11 cellular contexts compared by ENCODE assay signal in genomic region chr16:979859-980594, GRCh38. TPM values are rescaled to one million over a fixed set of nuclear protein-coding genes. Genes with fewer than 3 reads are reported as not detected.
A peak's percentile ranks its signal among the peaks of the same experiment; 100 is the strongest.
DNase-seq lines count a peak whose midpoint lies in the region; ATAC-seq, FAIRE-seq and TF ChIP-seq lines count a peak whose summit lies in the region.
"Had no signal": no experiment of that assay in that cellular context is flagged by ENCODE, and none has a peak within 500 bp of the region (broad histone marks: within the 10 kb centered on the region; RNA-seq: fewer than 3 reads in every experiment).

No MANE protein-coding gene starts in this region.

- ATAC-seq in HCT116 = no peak
- no peak for ATAC-seq in K562
- ATAC-seq in lower lobe of right lung = no peak
- no peak for ATAC-seq in GM18868 (IDR thresholded peaks at IDR 0.05; ENCODE audit: unreplicated experiment)

- TF ChIP-seq EP300 in K562 (IDR thresholded peaks at IDR 0.05; ENCODE audit: low read length) = no peak
- no peak for TF ChIP-seq EP300 in stomach (IDR thresholded peaks at IDR 0.05)

- TF ChIP-seq POLR2A in HCT116 (IDR thresholded peaks at IDR 0.05; ENCODE audit: borderline replicate concordance, extremely low read depth, insufficient read depth, insufficient read length) = no peak
- no peak for TF ChIP-seq POLR2A in K562 (conservative IDR thresholded peaks at IDR 0.05)
- TF ChIP-seq POLR2A in stomach (IDR thresholded peaks at IDR 0.05) = no peak

- H3K27ac ChIP-seq in HCT116 (ENCODE audit: low read depth, low read length) (no peak overlapping the region; the same call in 1 of the 2 replicates), K562 (ENCODE audit: extremely low read depth, low read depth, low read length) (no peak overlapping the region), lower lobe of right lung (no peak overlapping the region), stomach (peak overlapping the region in 1 of 5 donors; percentile 29)

- intact Hi-C loops in HCT116 (cut with micrococcal nuclease) (no loop called here), K562 (cut with micrococcal nuclease) (no loop called here), lower lobe of right lung (cut with DNase I) (no loop called here), stomach (cut with DNase I; ENCODE audit: low total_unique reads) (no loop called here)

- H4K20me1 ChIP-seq in HCT116 (ENCODE audit: insufficient read depth) = no peaks in the 10 kb centered on the region
- peaks cover 19% of the 10 kb centered on the region for H4K20me1 ChIP-seq in K562 (replicated peaks; ENCODE audit: control insufficient read depth, insufficient read depth, low read length)

- CTCF ChIA-PET in HCT116 (lab: Charles Lee) (no interaction called here), K562 (lab: Yijun Ruan, JAX; ENCODE audit: low intra/inter-chr PET ratio) (no interaction called here)

- H3K9ac ChIP-seq in HCT116 (ENCODE audit: low read length) (no peak overlapping the region), K562 (ENCODE audit: insufficient read depth in 1 of 2, low read depth in 2 of 2, low read length in 2 of 2) (no peak overlapping the region; a peak in 1 of 4 replicates)

- 26% methylated on average over 45 of the region's 63 CpGs for WGBS in K562 (ENCODE audit: insufficient coverage, low coverage, missing lambda C conversion rate)
- 34 to 69% (median 39%) methylated on average over 28 to 63 of the region's 63 CpGs for WGBS in stomach, 5 donors

- H3K36me3 ChIP-seq in HCT116 (ENCODE audit: control insufficient read depth in 1 of 2, insufficient read depth in 2 of 2, low read length in 2 of 2) (no peaks in the 10 kb centered on the region), K562 (ENCODE audit: control insufficient read depth, insufficient read depth, low read length) (no peaks in the 10 kb centered on the region), lower lobe of right lung (no peaks in the 10 kb centered on the region), stomach (no peaks in the 10 kb centered on the region)
- H3K36me3 ChIP-seq: gastroesophageal sphincter had no signal

- no TSS peak for BruUV-seq in HCT116 (replicated peaks; lab: Mats Ljungman, UMichigan)
- BruUV-seq in K562 (replicated peaks; lab: Mats Ljungman, UMichigan) = no TSS peak

- in situ Hi-C loops in K562 (cut with MboI) = no loop called here

- H3K9me2 ChIP-seq in HCT116 (ENCODE audit: insufficient read depth) = no peaks in the 10 kb centered on the region

- H3K79me2 ChIP-seq in HCT116 (ENCODE audit: insufficient read depth, low read length) (no peaks in the 10 kb centered on the region), K562 (ENCODE audit: control insufficient read depth, insufficient read depth, low read length) (no peaks in the 10 kb centered on the region)

- TF ChIP-seq CTCF in HCT116 (IDR thresholded peaks at IDR 0.05 in 2 of 3, conservative IDR thresholded peaks at IDR 0.05 in 1 of 3; ENCODE audit: borderline replicate concordance in 1 of 3, insufficient read depth in 1 of 3, low read depth in 2 of 3, low read length in 2 of 3) = no peak
- no peak for TF ChIP-seq CTCF in K562 (IDR thresholded peaks at IDR 0.05 in 2 of 3, conservative IDR thresholded peaks at IDR 0.05 in 1 of 3; ENCODE audit: insufficient read depth in 2 of 3, low read depth in 1 of 3, low read length in 3 of 3)
- TF ChIP-seq CTCF in lower lobe of right lung (IDR thresholded peaks at IDR 0.05) = no peak
- TF ChIP-seq CTCF in stomach (IDR thresholded peaks at IDR 0.05) = no peak
- no peak for TF ChIP-seq CTCF in GM20000 (IDR thresholded peaks at IDR 0.05; ENCODE audit: extremely low read depth, missing control alignments)

- H2AFZ ChIP-seq in HCT116 (ENCODE audit: low read depth, low read length, poor library complexity, severe bottlenecking) (no peak overlapping the region), K562 (ENCODE audit: low read depth, low read length) (no peak overlapping the region)

- no peak for FAIRE-seq in K562 (lab: Jason Lieb, UNC)

- no peaks in the 10 kb centered on the region for H3K27me3 ChIP-seq in HCT116 (ENCODE audit: insufficient read depth, low read length)
- H3K27me3 ChIP-seq in K562 (ENCODE audit: control insufficient read depth in 2 of 2, insufficient read depth in 2 of 2, low read length in 2 of 2) = peaks cover 22 to 81% of the 10 kb centered on the region in 2 experiments; a peak in 4 of 5 replicates
- peaks cover 51% of the 10 kb centered on the region for H3K27me3 ChIP-seq in lower lobe of right lung (ENCODE audit: low read depth)
- H3K27me3 ChIP-seq in stomach = peaks cover 8 to 76% (median 42%) of the 10 kb centered on the region in 3 donors

- no peak for DNase-seq in HCT116 (ENCODE audit: low read depth, low spot score)
- no peak for DNase-seq in K562 (ENCODE audit: extremely low read depth in 1 of 4, low spot score in 3 of 4)
- DNase-seq in lower lobe of right lung = no peak
- no peak for DNase-seq in stomach
- DNase-seq in T-helper 2 cell = no peak
- no peak for DNase-seq in GM20000 (ENCODE audit: low spot score)
- DNase-seq: activated CD4-positive, alpha-beta T cell treated with anti-CD3 and anti-CD28 coated beads for 48 hours; MV-4-11; OCI-M1 had no signal

- H3K4me2 ChIP-seq in HCT116 (ENCODE audit: low read length) = peak overlapping the region; percentile 86
- H3K4me2 ChIP-seq in K562 (ENCODE audit: insufficient read depth, low read length) = no peak overlapping the region

- RAD21 ChIA-PET in HCT116 (lab: Charles Lee; ENCODE audit: low non-redundant PET in 1 of 2, low total read pairs in 2 of 2, uncharacterized antibody in 2 of 2, unreplicated experiment in 2 of 2) = no interaction called here

- H3K4me1 ChIP-seq in HCT116 (ENCODE audit: control insufficient read depth in 1 of 2, insufficient read depth in 2 of 2, low read length in 2 of 2) (peaks cover 0 to 1% of the 10 kb centered on the region in 2 experiments; a peak in 1 of 4 replicates), K562 (replicated peaks in 1 of 2; ENCODE audit: control insufficient read depth in 2 of 2, insufficient read depth in 2 of 2, low read length in 2 of 2) (peaks cover 0 to 63% of the 10 kb centered on the region in 2 experiments; a peak in 2 of 5 replicates), lower lobe of right lung (peaks cover 14% of the 10 kb centered on the region), stomach (peaks cover 10 to 43% (median 33%) of the 10 kb centered on the region in 4 donors)

- no peaks in the 10 kb centered on the region for H3K9me1 ChIP-seq in K562 (ENCODE audit: control insufficient read depth, insufficient read depth, low read length)

- no peaks in the 10 kb centered on the region for H3K9me3 ChIP-seq in HCT116 (ENCODE audit: control insufficient read depth in 1 of 2, insufficient read depth in 1 of 2, low read depth in 1 of 2, low read length in 2 of 2)
- H3K9me3 ChIP-seq in K562 (replicated peaks; ENCODE audit: control insufficient read depth, insufficient read depth, low read depth, low read length) = no peaks in the 10 kb centered on the region; the same call in 1 of the 2 replicates
- no peaks in the 10 kb centered on the region for H3K9me3 ChIP-seq in lower lobe of right lung
- no peaks in the 10 kb centered on the region for H3K9me3 ChIP-seq in stomach
- H3K9me3 ChIP-seq: gastroesophageal sphincter had no signal

- POLR2A ChIA-PET in HCT116 (lab: Charles Lee) (no interaction called here), K562 (lab: Yijun Ruan, JAX) (interaction anchor here (0.7 kb wide), 1 partner anchor 105 kb away, joined by 3 read pairs; no protein-coding TSS in a partner anchor)

- H3K4me3 ChIP-seq in HCT116 (replicated peaks in 1 of 2; ENCODE audit: low read depth in 1 of 2, low read length in 2 of 2) (peak overlapping the region in 1 of 2 experiments; percentile 66; a peak in 2 of 4 replicates), K562 (no peak overlapping the region), lower lobe of right lung (peak overlapping the region; percentile 55), stomach (peak overlapping the region; percentile 51 to 65 (median 58))

- TF ChIP-seq RAD21 in HCT116 (IDR thresholded peaks at IDR 0.05; ENCODE audit: low read depth) (no peak), K562 (CRISPR knock-in tag; conservative IDR thresholded peaks at IDR 0.05 in 1 of 2, IDR thresholded peaks at IDR 0.05 in 1 of 2) (no peak)

RNA-seq across cellular contexts. Expression of gene SOX8, which starts 1.5 kb away (rescaled TPM):
- total RNA-seq in HCT116 (2021; ENCODE audit: unreplicated experiment) (5.2 TPM), K562 (2014; rRNA removed) (not detected in 2 replicates), K562 (2014; rRNA removed; fragmentation: Illumina TruSeq; extraction: Trizol) (not detected in 2 replicates), K562 (2015; rRNA removed; fragmentation: Illumina TruSeq; extraction: Trizol) (not detected in 2 replicates), K562 (2021) (0.07 TPM in 2 replicates), lower lobe of right lung (0.15 TPM), stomach (10 to 100 TPM in 1 of 5 donors, 1 to 10 TPM in 1, under 1 TPM in 1, not detected in 2; 0.45 to 15.1 (median 3.3) TPM)
- polyA plus RNA-seq in HCT116 (2012) = 3.1 and 3.8 TPM in 2 replicates
- total RNA-seq in K562 (2011; cell fraction: chromatin; rRNA removed; ENCODE audit: low replicate concordance) = 0.40 and 1.9 TPM in 2 replicates
- total RNA-seq in K562 (2011; cell fraction: nucleolus; rRNA removed) = 0.66 and 1.3 TPM in 2 replicates
- 0.37 and 0.38 TPM in 2 replicates for total RNA-seq in K562 (2011; cell fraction: nucleoplasm; rRNA removed)
- polyA plus RNA-seq in K562 (2011; rRNA removed) (0.09 and 0.15 TPM in 2 replicates), K562 (2014; fragmentation: Illumina TruSeq; extraction: Trizol) (0.04 TPM in 1 of 2 replicates, not detected in the other), K562 (2014; fragmentation: Nextera tagmentation; extraction: Ambion mirVana) (not detected), K562 (2014; rRNA removed) (0.11 and 0.15 TPM in 2 replicates), stomach (1 to 10 TPM in 1 of 3 donors, under 1 TPM in 1, not detected in 1; 0.50 to 1.1 TPM)
- polyA plus RNA-seq in K562 (2011; cell fraction: cytosol; rRNA removed) = 0.15 and 0.40 TPM in 2 replicates
- 0.79 and 1.9 TPM in 2 replicates for polyA plus RNA-seq in K562 (2011; cell fraction: nucleus; rRNA removed)
- polyA plus RNA-seq in K562 (2012) = 0.04 TPM in 2 replicates
- polyA minus RNA-seq in K562 (2011; rRNA and poly(A)+ RNA removed) = 0.06 TPM in 1 of 2 replicates, not detected in the other
- polyA minus RNA-seq in K562 (2011; cell fraction: cytosol; rRNA and poly(A)+ RNA removed) = not detected in 2 replicates
- polyA minus RNA-seq in K562 (2011; cell fraction: nucleus; rRNA and poly(A)+ RNA removed) = 0.22 and 0.40 TPM in 2 replicates

RNA-seq across cellular contexts. Expression of gene LMF1, which starts 9.2 kb away (rescaled TPM):
- total RNA-seq in HCT116 (2021; ENCODE audit: unreplicated experiment) (12.8 TPM), K562 (2014; rRNA removed) (0.64 and 0.86 TPM in 2 replicates), K562 (2014; rRNA removed; fragmentation: Illumina TruSeq; extraction: Trizol) (0.26 and 0.44 TPM in 2 replicates), K562 (2015; rRNA removed; fragmentation: Illumina TruSeq; extraction: Trizol) (0.41 and 0.47 TPM in 2 replicates), K562 (2021) (1.5 and 2.3 TPM in 2 replicates), lower lobe of right lung (23.8 TPM), stomach (100 to 1,000 TPM in 1 of 5 donors, 10 to 100 TPM in 3, 1 to 10 TPM in 1; 7.6 to 121 (median 13.0) TPM)
- 17.9 and 18.6 TPM in 2 replicates for polyA plus RNA-seq in HCT116 (2012)
- total RNA-seq in K562 (2011; cell fraction: chromatin; rRNA removed; ENCODE audit: low replicate concordance) = 10.7 and 19.1 TPM in 2 replicates
- total RNA-seq in K562 (2011; cell fraction: nucleolus; rRNA removed) = 10.8 and 12.0 TPM in 2 replicates
- 11.5 and 12.0 TPM in 2 replicates for total RNA-seq in K562 (2011; cell fraction: nucleoplasm; rRNA removed)
- polyA plus RNA-seq in K562 (2011; rRNA removed) (1.0 and 1.5 TPM in 2 replicates), K562 (2014; fragmentation: Illumina TruSeq; extraction: Trizol) (1.1 TPM in 1 of 2 replicates, not detected in the other), K562 (2014; fragmentation: Nextera tagmentation; extraction: Ambion mirVana) (under 1 TPM; 0.11 TPM), K562 (2014; rRNA removed) (0.98 and 1.6 TPM in 2 replicates), stomach (10 to 100 TPM; 15.3 to 25.5 (median 16.3) TPM)
- 1.7 and 3.2 TPM in 2 replicates for polyA plus RNA-seq in K562 (2011; cell fraction: cytosol; rRNA removed)
- 6.1 and 9.0 TPM in 2 replicates for polyA plus RNA-seq in K562 (2011; cell fraction: nucleus; rRNA removed)
- 1.1 and 4.6 TPM in 2 replicates for polyA plus RNA-seq in K562 (2012)
- 3.7 and 4.0 TPM in 2 replicates for polyA minus RNA-seq in K562 (2011; rRNA and poly(A)+ RNA removed)
- 3.2 and 3.4 TPM in 2 replicates for polyA minus RNA-seq in K562 (2011; cell fraction: cytosol; rRNA and poly(A)+ RNA removed)
- polyA minus RNA-seq in K562 (2011; cell fraction: nucleus; rRNA and poly(A)+ RNA removed) = 5.8 and 7.9 TPM in 2 replicates

Comparison
In these comparisons a context has a peak if more than half of its experiments do, and no peak if none do; other contexts are left out.
1. Of the 22 proteins assayed by ChIP-seq in both K562 and HCT116: peak only in K562: ZBTB33; only in HCT116: none; in both: none; in neither: 21.